9 cellular contexts compared by ENCODE assay signal in the genomic region with DNA sequence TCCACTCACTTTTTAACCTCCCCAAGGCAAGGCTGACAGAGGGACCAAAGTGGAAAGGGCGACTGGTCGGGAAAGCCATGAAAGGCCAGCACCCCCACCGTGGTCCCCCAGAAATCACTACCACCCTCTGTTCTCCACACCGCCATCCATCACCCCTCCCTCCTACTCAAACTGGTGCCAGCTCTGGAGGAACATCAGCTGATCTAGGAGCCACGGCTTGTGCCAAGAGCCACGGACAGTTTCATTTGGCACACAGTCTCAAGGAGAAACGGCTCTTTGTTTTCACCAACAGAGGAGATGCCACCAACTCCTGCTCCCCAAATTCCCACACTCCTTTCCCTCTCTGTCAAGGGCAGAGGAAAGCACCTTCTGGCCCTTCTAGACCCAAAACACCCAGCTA. TPM values are rescaled to one million over a fixed set of nuclear protein-coding genes. Genes with fewer than 3 reads are reported as not detected.
DNase-seq lines count a peak whose midpoint lies in the region; ATAC-seq and TF ChIP-seq lines count a peak whose summit lies in the region.
"Had no signal": no experiment of that assay in that cellular context is flagged by ENCODE, and none has a peak within 500 bp of the region (broad histone marks: within the 10 kb centered on the region; RNA-seq: fewer than 3 reads in every experiment).

No MANE protein-coding gene starts in this region.

- no peaks in the 10 kb centered on the region for H3K9me3 Mint-ChIP-seq in CD14-positive monocyte
- no peaks in the 10 kb centered on the region for H3K9me3 Mint-ChIP-seq in activated T-helper 2 cell treated with anti-CD3 and anti-CD28 coated beads, Interferon-gamma antibody, Interleukin-2, Interleukin-4, amounts not matched to agents 10 μg/mL and 5 μg/mL and 100 μg/mL, durations not matched to agents 14 hours and 24 hours and 36 hours

- peaks cover 63 to 71% of the 10 kb centered on the region in 2 donors for H3K36me3 Mint-ChIP-seq in CD14-positive monocyte
- peaks cover 42% of the 10 kb centered on the region for H3K36me3 Mint-ChIP-seq in activated T-helper 2 cell treated with anti-CD3 and anti-CD28 coated beads, Interferon-gamma antibody, Interleukin-2, Interleukin-4, amounts not matched to agents 10 μg/mL and 5 μg/mL and 100 μg/mL, durations not matched to agents 14 hours and 24 hours and 36 hours (ENCODE audit: low read depth)

- DNase-seq in CD14-positive monocyte (ENCODE audit: low spot score) (no peak), head of caudate nucleus (peak in 41 of 42 donors; percentile 49 to 89 (median 70)), pons (ENCODE audit: low spot score) (peak; percentile 85)
- no peak for DNase-seq in activated T-helper 2 cell treated with anti-CD3 and anti-CD28 coated beads, Interferon-gamma antibody, Interleukin-2, Interleukin-4, amounts not matched to agents 10 μg/mL and 5 μg/mL and 100 μg/mL, durations not matched to agents 14 hours and 24 hours and 36 hours (ENCODE audit: low spot score)
- DNase-seq: DMS79 treated with DMSO at 0.1 percent for 48 hours had no signal

- ATAC-seq in HG02938 (IDR thresholded peaks at IDR 0.05; ENCODE audit: unreplicated experiment), result no peak
- no peak for ATAC-seq in GM21619 (IDR thresholded peaks at IDR 0.05; ENCODE audit: unreplicated experiment)
- ATAC-seq in HG03457 (IDR thresholded peaks at IDR 0.05; ENCODE audit: unreplicated experiment), result no peak
- ATAC-seq in GM18498 (IDR thresholded peaks at IDR 0.05; ENCODE audit: unreplicated experiment), result no peak

- peak overlapping the region; percentile 97 to 100 (median 100) for H3K27ac Mint-ChIP-seq in CD14-positive monocyte
- H3K27ac Mint-ChIP-seq in activated T-helper 2 cell treated with anti-CD3 and anti-CD28 coated beads, Interferon-gamma antibody, Interleukin-2, Interleukin-4, amounts not matched to agents 10 μg/mL and 5 μg/mL and 100 μg/mL, durations not matched to agents 14 hours and 24 hours and 36 hours, result peak overlapping the region; percentile 47

- intact Hi-C loops in CD14-positive monocyte (cut with micrococcal nuclease) (loop anchor here (2.0 to 10.0 kb wide), 3 partner anchors 29 to 1987 kb away; no protein-coding TSS in a partner anchor), head of caudate nucleus (cut with DNase I) (no loop called here)
- intact Hi-C loops in activated T-helper 2 cell treated with anti-CD3 and anti-CD28 coated beads, Interferon-gamma antibody, Interleukin-2, Interleukin-4, amounts not matched to agents 10 μg/mL and 5 μg/mL and 100 μg/mL, durations not matched to agents 14 hours and 24 hours and 36 hours (cut with micrococcal nuclease), result loop anchor here (2.0 kb wide), 1 partner anchor 27 kb away; a partner anchor contains a TSS

- H3K4me3 Mint-ChIP-seq in CD14-positive monocyte, result peak overlapping the region; percentile 39 to 75
- no peak overlapping the region for H3K4me3 Mint-ChIP-seq in activated T-helper 2 cell treated with anti-CD3 and anti-CD28 coated beads, Interferon-gamma antibody, Interleukin-2, Interleukin-4, amounts not matched to agents 10 μg/mL and 5 μg/mL and 100 μg/mL, durations not matched to agents 14 hours and 24 hours and 36 hours (ENCODE audit: low read depth)

- H3K4me1 Mint-ChIP-seq in CD14-positive monocyte, result peaks cover 36% of the 10 kb centered on the region
- H3K4me1 Mint-ChIP-seq in activated T-helper 2 cell treated with anti-CD3 and anti-CD28 coated beads, Interferon-gamma antibody, Interleukin-2, Interleukin-4, amounts not matched to agents 10 μg/mL and 5 μg/mL and 100 μg/mL, durations not matched to agents 14 hours and 24 hours and 36 hours (ENCODE audit: low read depth), result peaks cover 21% of the 10 kb centered on the region

- TF ChIP-seq CTCF in CD14-positive monocyte (IDR thresholded peaks at IDR 0.05), result no peak

- H3K27me3 Mint-ChIP-seq in CD14-positive monocyte (ENCODE audit: low read depth in 3 of 3), result peaks cover 0 to 4% (median 0%) of the 10 kb centered on the region in 3 donors
- no peaks in the 10 kb centered on the region for H3K27me3 Mint-ChIP-seq in activated T-helper 2 cell treated with anti-CD3 and anti-CD28 coated beads, Interferon-gamma antibody, Interleukin-2, Interleukin-4, amounts not matched to agents 10 μg/mL and 5 μg/mL and 100 μg/mL, durations not matched to agents 14 hours and 24 hours and 36 hours (ENCODE audit: low read depth)

RNA-seq across cellular contexts. Expression of a gene that starts 26.0 kb away (rescaled TPM):
- polyA plus RNA-seq in CD14-positive monocyte, result 10 to 100 TPM; 34.3 TPM
- 22.9 and 23.3 TPM in 2 replicates for total RNA-seq in activated T-helper 2 cell treated with anti-CD3 and anti-CD28 coated beads, Interferon-gamma antibody, Interleukin-2, Interleukin-4, amounts not matched to agents 10 μg/mL and 5 μg/mL and 100 μg/mL, durations not matched to agents 14 hours and 24 hours and 36 hours

Comparison
In these comparisons a context has a peak if more than half of its experiments do, and no peak if none do; other contexts are left out.
1. DNase-seq: peak in head of caudate nucleus (41 of 42) and pons (single experiment); none in CD14-positive monocyte (single experiment) and activated T-helper 2 cell treated with anti-CD3 and anti-CD28 coated beads, Interferon-gamma antibody, Interleukin-2, Interleukin-4, amounts not matched to agents 10 μg/mL and 5 μg/mL and 100 μg/mL, durations not matched to agents 14 hours and 24 hours and 36 hours (single experiment).